20 cellular contexts compared by ENCODE assay signal in genomic region chr6:41408982-41409381, GRCh38.
"Had no signal": no experiment of that assay in that cellular context is flagged by ENCODE, and none has a peak within 500 bp of the region (broad histone marks: within the 10 kb centered on the region; RNA-seq: fewer than 3 reads in every experiment).

No MANE protein-coding gene starts in this region.

- H3K9me3 ChIP-seq: body of pancreas, left lung, thyroid gland, uterus had no signal

- H3K27me3 ChIP-seq: body of pancreas, thyroid gland, uterus had no signal

- H3K4me3 ChIP-seq: body of pancreas, coronary artery, left lung, thyroid gland, uterus had no signal

- ATAC-seq: body of pancreas; foreskin keratinocyte; left lung; naive thymus-derived CD4-positive, alpha-beta T cell; stimulated activated naive B cell treated with anti-CD40 and anti-IgM and Interleukin-4, amounts not matched to agents 10 μg/mL and 1 μg/mL and 100 μg/mL, for 72 hours; T-helper 17 cell had no signal

- H3K36me3 ChIP-seq: left lung, thyroid gland, uterus had no signal

- H3K4me1 ChIP-seq: body of pancreas, foreskin keratinocyte, left lung, uterus had no signal

- DNase-seq: activated CD4-positive, alpha-beta memory T cell treated with anti-CD3 and anti-CD28 coated beads, Interleukin-2, amount 10 ng/mL, durations not matched to agents 7 days and 5 days; activated CD4-positive, alpha-beta T cell treated with anti-CD3 and anti-CD28 coated beads for 4 hours; activated effector memory CD4-positive, alpha-beta T cell treated with anti-CD3 and anti-CD28 coated beads, Interleukin-2, amount 50 U/mL, for 16 hours; activated T-cell treated with anti-CD3 and anti-CD28 coated beads, Interleukin-2, amount 50 U/mL, for 48 hours; amniotic stem cell; body of pancreas; effector CD8-positive, alpha-beta T cell; foreskin keratinocyte; head of caudate nucleus; kidney; left lung; mammary epithelial cell; naive thymus-derived CD4-positive, alpha-beta T cell; stimulated activated CD4-positive, alpha-beta T cell treated with anti-CD3 and anti-CD28 coated beads, Interleukin-15, amount 100 ng/mL, for 24 hours; stimulated activated CD4-positive, alpha-beta T cell treated with anti-CD3 and anti-CD28 coated beads, Interleukin-4, amount 100 ng/mL, for 1 hour; stimulated activated naive B cell treated with anti-CD40 and anti-IgM and Interleukin-4, amounts not matched to agents 10 μg/mL and 1 μg/mL and 100 μg/mL, for 72 hours; T-helper 17 cell; thyroid gland; uterus had no signal

- FAIRE-seq: kidney had no signal

- H3K27ac ChIP-seq: body of pancreas, coronary artery, foreskin keratinocyte, left lung, thyroid gland, uterus had no signal
